10 cellular contexts compared by ENCODE assay signal in the genomic region with DNA sequence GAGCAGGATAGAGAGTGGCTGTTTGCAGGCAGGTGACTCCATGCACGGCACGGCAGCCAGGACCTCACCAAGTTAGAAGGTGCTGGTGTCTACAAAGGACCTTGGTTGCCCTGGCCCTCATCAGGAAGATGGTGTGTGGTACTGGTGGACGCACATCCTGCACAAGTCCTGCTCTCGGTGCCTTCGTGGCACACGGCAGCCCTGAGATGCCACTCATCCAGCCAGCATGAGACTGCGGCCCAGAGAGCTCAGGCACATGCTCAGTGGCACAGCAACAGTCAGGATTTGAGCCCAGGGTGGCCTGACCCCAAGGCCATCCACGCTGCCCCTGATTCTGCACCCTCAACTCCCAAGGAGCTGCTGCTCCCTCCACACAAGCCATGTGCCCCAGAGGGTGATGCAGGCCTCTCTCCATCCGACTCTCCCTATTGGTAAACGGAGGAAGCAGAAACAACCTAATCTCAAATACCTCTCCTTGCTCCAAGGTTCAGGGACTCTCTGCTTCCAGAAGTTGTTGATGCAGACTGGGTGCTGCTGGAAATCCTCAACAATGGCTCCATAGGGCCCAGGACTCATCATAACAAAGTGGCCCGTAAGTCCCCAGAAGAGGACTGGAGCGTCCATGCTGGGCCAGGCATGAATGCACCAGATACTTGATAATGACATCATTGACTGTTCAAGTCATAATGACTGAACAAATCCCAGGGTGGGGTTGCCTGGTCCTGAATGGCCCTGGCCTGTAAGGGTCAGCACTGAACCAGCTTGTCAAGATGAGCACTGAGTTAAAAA.
"Had no signal": no experiment of that assay in that cellular context is flagged by ENCODE, and none has a peak within 500 bp of the region (broad histone marks: within the 10 kb centered on the region; RNA-seq: fewer than 3 reads in every experiment).

No MANE protein-coding gene starts in this region.

- H3K27me3 ChIP-seq: brain microvascular endothelial cell, dorsolateral prefrontal cortex, gastroesophageal sphincter, heart right ventricle had no signal

- H3K4me1 ChIP-seq: gastroesophageal sphincter, lower lobe of right lung had no signal

- H3K36me3 ChIP-seq: brain microvascular endothelial cell, gastroesophageal sphincter, heart right ventricle, lower lobe of right lung had no signal

- H3K27ac ChIP-seq: brain microvascular endothelial cell, dorsolateral prefrontal cortex, gastroesophageal sphincter, heart right ventricle, lower lobe of right lung had no signal

- DNase-seq: activated CD4-positive, alpha-beta T cell treated with anti-CD3 and anti-CD28 coated beads, Interleukin-2, amount 50 U/mL, for 1 hour; activated naive CD4-positive, alpha-beta T cell treated with Interleukin-2 at 50 U/mL for 16 hours; anterior cingulate cortex; brain microvascular endothelial cell; dorsolateral prefrontal cortex; heart right ventricle; left cardiac atrium; lower lobe of right lung; stimulated activated CD4-positive, alpha-beta T cell treated with anti-CD3 and anti-CD28 coated beads, Interleukin-2, amount 100 ng/mL, for 48 hours had no signal

- H3K4me3 ChIP-seq: dorsolateral prefrontal cortex, gastroesophageal sphincter, heart right ventricle, lower lobe of right lung had no signal
